In the genomic region with DNA sequence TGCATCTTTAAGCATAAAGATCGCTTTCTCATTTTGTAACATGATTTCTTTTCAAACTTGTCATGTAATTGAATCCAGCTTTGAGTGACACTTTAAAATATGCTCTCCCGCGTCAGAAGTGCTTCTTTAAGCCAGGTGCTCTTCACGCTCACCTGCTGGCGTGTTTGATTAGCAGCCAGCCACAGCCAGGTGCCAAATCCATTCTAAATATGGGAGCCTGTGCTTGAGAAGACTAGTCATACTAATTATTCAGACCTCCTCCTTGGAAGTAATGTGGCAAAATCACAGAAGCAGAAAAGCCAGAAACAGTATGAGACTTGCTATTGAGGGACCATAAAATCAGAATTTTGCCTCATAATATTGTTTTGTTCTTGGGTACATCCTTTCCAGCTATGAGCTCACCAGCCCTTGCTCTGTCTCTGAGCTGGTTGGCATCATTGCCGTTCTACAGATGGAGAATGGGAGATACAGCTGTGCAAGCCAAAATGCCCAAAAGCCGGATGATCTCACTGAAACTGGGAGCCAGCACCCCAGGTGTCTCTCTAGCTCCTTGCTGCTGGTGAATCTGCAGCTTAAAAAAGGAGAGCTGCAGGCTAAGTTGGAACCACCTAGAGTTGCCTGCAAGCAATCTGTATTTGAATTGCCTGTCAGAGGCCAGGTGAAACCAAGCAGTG, we compare ENCODE assay signal across 14 cellular contexts.
A peak's percentile ranks its signal among the peaks of the same experiment; 100 is the strongest.
DNase-seq lines count a peak whose midpoint lies in the region; ATAC-seq, FAIRE-seq and TF ChIP-seq lines count a peak whose summit lies in the region.
"Had no signal": no experiment of that assay in that cellular context is flagged by ENCODE, and none has a peak within 500 bp of the region (broad histone marks: within the 10 kb centered on the region; RNA-seq: fewer than 3 reads in every experiment).

No MANE protein-coding gene starts in this region.

- DNase-seq in NCI-H2171 (lab: John Stamatoyannopoulos, UW) = peak; percentile 10
- peak in 1 of 2 donors; percentile 65 for DNase-seq in breast epithelium (ENCODE audit: low spot score in 2 of 2)
- DNase-seq in pancreas = peak in 2 of 6 donors; percentile 27 to 44
- no peak for DNase-seq in activated naive CD4-positive, alpha-beta T cell treated with anti-CD3 and anti-CD28 coated beads for 36 hours
- DNase-seq in activated CD8-positive, alpha-beta memory T cell treated with anti-CD3 and anti-CD28 coated beads for 24 hours = no peak
- DNase-seq in endothelial cell (ENCODE audit: low spot score) = no peak
- DNase-seq: GF-D8, natural killer cell, NCI-H1048, SIG-M5 had no signal

- H3K9me3 ChIP-seq in breast epithelium (no peaks in the 10 kb centered on the region), pancreas (no peaks in the 10 kb centered on the region)

- H3K27ac Mint-ChIP-seq in activated naive CD4-positive, alpha-beta T cell treated with anti-CD3 and anti-CD28 coated beads for 36 hours = no peak overlapping the region
- H3K27ac Mint-ChIP-seq in endothelial cell (ENCODE audit: unreplicated experiment) = no peak overlapping the region
- H3K27ac Mint-ChIP-seq: natural killer cell had no signal

- H3K4me3 ChIP-seq in KMS-11 (IDR thresholded peaks at IDR 0.05; ENCODE audit: insufficient read depth, low read depth, low read length) (no peak overlapping the region), breast epithelium (no peak overlapping the region), pancreas (no peak overlapping the region)
- H3K4me3 ChIP-seq: cardiac muscle cell, smooth muscle cell had no signal

- no peak overlapping the region for H3K4me3 Mint-ChIP-seq in activated naive CD4-positive, alpha-beta T cell treated with anti-CD3 and anti-CD28 coated beads for 36 hours
- no peak overlapping the region for H3K4me3 Mint-ChIP-seq in endothelial cell (ENCODE audit: unreplicated experiment)
- H3K4me3 Mint-ChIP-seq: natural killer cell had no signal

- no peak for TF ChIP-seq POLR2A in breast epithelium (IDR thresholded peaks at IDR 0.05)

- intact Hi-C loops in breast epithelium (cut with DNase I; ENCODE audit: low total_unique reads) = no loop called here
- intact Hi-C loops in pancreas (cut with DNase I) = no loop called here
- intact Hi-C loops in activated naive CD4-positive, alpha-beta T cell treated with anti-CD3 and anti-CD28 coated beads for 36 hours (cut with micrococcal nuclease) = no loop called here

- H3K4me1 ChIP-seq in KMS-11 (ENCODE audit: low read depth, poor library complexity, severe bottlenecking) (peaks cover 37% of the 10 kb centered on the region), breast epithelium (no peaks in the 10 kb centered on the region), pancreas (no peaks in the 10 kb centered on the region)

- CTCF ChIA-PET in activated naive CD4-positive, alpha-beta T cell treated with anti-CD3 and anti-CD28 coated beads for 36 hours (lab: Charles Lee) = no interaction called here

- H3K4me1 Mint-ChIP-seq in activated naive CD4-positive, alpha-beta T cell treated with anti-CD3 and anti-CD28 coated beads for 36 hours (ENCODE audit: low read depth) = no peaks in the 10 kb centered on the region
- peaks cover 19% of the 10 kb centered on the region for H3K4me1 Mint-ChIP-seq in endothelial cell (ENCODE audit: unreplicated experiment)
- H3K4me1 Mint-ChIP-seq: natural killer cell had no signal

- whole genome bisulfite sequencing in pancreas, 2 donors = 55 to 60% methylated on average over 7 of the region's 7 CpGs

- H3K27me3 ChIP-seq in KMS-11 (ENCODE audit: insufficient read depth, low read depth) = no peaks in the 10 kb centered on the region
- H3K27me3 ChIP-seq in breast epithelium = no peaks in the 10 kb centered on the region
- no peaks in the 10 kb centered on the region for H3K27me3 ChIP-seq in pancreas

- ATAC-seq in pancreas (peak in 3 of 4 donors; percentile 50 to 78 (median 70)), HG03520 (IDR thresholded peaks at IDR 0.05; ENCODE audit: unreplicated experiment) (no peak)
- ATAC-seq: natural killer cell had no signal

- peaks cover 10% of the 10 kb centered on the region for H3K27me3 Mint-ChIP-seq in activated naive CD4-positive, alpha-beta T cell treated with anti-CD3 and anti-CD28 coated beads for 36 hours (ENCODE audit: low read depth)
- no peaks in the 10 kb centered on the region for H3K27me3 Mint-ChIP-seq in endothelial cell (ENCODE audit: unreplicated experiment)

- H3K4me2 ChIP-seq in KMS-11 = peak overlapping the region; percentile 36; the same call in 1 of the 2 replicates
- H3K4me2 ChIP-seq: smooth muscle cell had no signal

- H2AFZ ChIP-seq in KMS-11 (ENCODE audit: low read depth) = no peak overlapping the region

- H3K27ac ChIP-seq in KMS-11 = peak overlapping the region; percentile 2; the same call in 1 of the 2 replicates
- peak overlapping the region; percentile 74 to 80 for H3K27ac ChIP-seq in breast epithelium
- no peak overlapping the region for H3K27ac ChIP-seq in pancreas
- H3K27ac ChIP-seq: cardiac muscle cell had no signal

- no peak overlapping the region for H3K9ac ChIP-seq in KMS-11

- H4K20me1 ChIP-seq in KMS-11 (ENCODE audit: insufficient read depth) = no peaks in the 10 kb centered on the region

- no peaks in the 10 kb centered on the region for H3K36me3 Mint-ChIP-seq in activated naive CD4-positive, alpha-beta T cell treated with anti-CD3 and anti-CD28 coated beads for 36 hours (ENCODE audit: low read depth)
- H3K36me3 Mint-ChIP-seq in endothelial cell (ENCODE audit: low read depth, unreplicated experiment) = no peaks in the 10 kb centered on the region
- H3K36me3 Mint-ChIP-seq: natural killer cell had no signal

- TF ChIP-seq CTCF in KMS-11 (conservative IDR thresholded peaks at IDR 0.05; ENCODE audit: low read depth, low read length) = no peak
- TF ChIP-seq CTCF in breast epithelium (IDR thresholded peaks at IDR 0.05) = no peak
- TF ChIP-seq CTCF in pancreas (IDR thresholded peaks at IDR 0.05) = no peak
- no peak for TF ChIP-seq CTCF in endothelial cell (IDR thresholded peaks at IDR 0.05; ENCODE audit: unreplicated experiment)

- H3K79me2 ChIP-seq in KMS-11 (ENCODE audit: insufficient read depth, low read depth) = no peaks in the 10 kb centered on the region

- H3K9me3 Mint-ChIP-seq in activated naive CD4-positive, alpha-beta T cell treated with anti-CD3 and anti-CD28 coated beads for 36 hours = no peaks in the 10 kb centered on the region
- H3K9me3 Mint-ChIP-seq in endothelial cell (ENCODE audit: unreplicated experiment) = no peaks in the 10 kb centered on the region
- H3K9me3 Mint-ChIP-seq: natural killer cell had no signal

- FAIRE-seq in pancreas (lab: Jason Lieb, UNC) = no peak

- H3K36me3 ChIP-seq in KMS-11 (ENCODE audit: insufficient read depth) (no peaks in the 10 kb centered on the region), breast epithelium (no peaks in the 10 kb centered on the region), pancreas (no peaks in the 10 kb centered on the region)
- H3K36me3 ChIP-seq: cardiac muscle cell had no signal

Comparison
In these comparisons a context has a peak if more than half of its experiments do, and no peak if none do; other contexts are left out.
1. H3K27ac ChIP-seq: peak in KMS-11 (single experiment) and breast epithelium (2 of 2); none in pancreas (0 of 4).